Comparison of ENCODE assay signal across 12 cellular contexts in the genomic region with DNA sequence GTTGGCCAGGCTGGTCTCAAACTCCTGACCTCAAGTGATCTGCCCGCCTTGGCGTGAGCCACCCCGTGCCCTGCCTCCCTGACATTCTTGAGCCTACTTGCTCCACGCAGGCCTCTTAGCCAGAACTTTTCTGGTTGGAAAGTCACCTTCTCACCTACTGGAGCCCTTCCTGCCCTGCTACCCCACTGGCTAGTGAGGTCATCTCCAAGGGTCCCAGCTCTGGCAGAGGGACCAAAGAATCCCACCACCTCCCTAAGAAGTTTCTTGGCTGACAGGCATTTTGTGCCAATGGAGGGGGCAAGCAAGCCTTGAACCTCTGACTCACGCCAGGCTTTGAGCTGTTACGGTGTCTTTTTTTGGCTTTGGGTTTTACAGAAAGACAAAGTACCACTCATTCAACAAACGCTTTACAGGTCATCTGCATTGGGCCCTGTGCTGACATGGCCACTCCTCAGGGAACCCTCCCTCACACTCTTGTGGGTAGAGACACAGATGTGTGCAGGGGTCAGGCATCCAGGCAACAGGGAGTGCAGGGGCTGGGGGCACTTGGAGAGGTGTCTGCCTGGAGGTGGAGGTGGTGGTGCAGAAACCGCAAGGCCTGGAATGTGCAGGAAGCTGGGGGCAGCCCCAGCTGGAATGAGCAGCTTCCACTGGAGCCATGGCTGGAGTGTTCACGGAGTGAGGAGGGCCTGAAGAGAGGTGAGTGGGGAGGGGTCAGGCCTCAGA. TPM values are rescaled to one million over a fixed set of nuclear protein-coding genes. Genes with fewer than 3 reads are reported as not detected.
DNase-seq lines count a peak whose midpoint lies in the region; ATAC-seq and TF ChIP-seq lines count a peak whose summit lies in the region.
"Had no signal": no experiment of that assay in that cellular context is flagged by ENCODE, and none has a peak within 500 bp of the region (broad histone marks: within the 10 kb centered on the region; RNA-seq: fewer than 3 reads in every experiment).

No MANE protein-coding gene starts in this region.

- H3K27ac ChIP-seq in right cardiac atrium (ENCODE audit: low read length) (no peak overlapping the region), tibial artery (peak overlapping the region; percentile 83 to 86)

- no peaks in the 10 kb centered on the region for H3K4me1 ChIP-seq in right cardiac atrium (ENCODE audit: control insufficient read depth, insufficient read depth, low read length)
- peaks cover 0 to 18% (median 12%) of the 10 kb centered on the region in 4 donors for H3K4me1 ChIP-seq in tibial artery
- H3K4me1 ChIP-seq: pancreas had no signal

- no peaks in the 10 kb centered on the region for H3K27me3 ChIP-seq in right cardiac atrium (ENCODE audit: control insufficient read depth, insufficient read depth)
- H3K27me3 ChIP-seq in tibial artery = peaks cover 0 to 2% of the 10 kb centered on the region in 2 donors
- H3K27me3 ChIP-seq: pancreas, uterus had no signal

- no peaks in the 10 kb centered on the region for H3K36me3 ChIP-seq in tibial artery
- H3K36me3 ChIP-seq: pancreas, uterus had no signal

- no peaks in the 10 kb centered on the region for H3K9me3 ChIP-seq in right cardiac atrium (ENCODE audit: control insufficient read depth, low read length)
- no peaks in the 10 kb centered on the region for H3K9me3 ChIP-seq in tibial artery
- H3K9me3 ChIP-seq: pancreas, uterus had no signal

- ATAC-seq in Right ventricle myocardium superior (ENCODE audit: poor library complexity) = no peak
- no peak for ATAC-seq in right cardiac atrium
- no peak for ATAC-seq in HG03045 (IDR thresholded peaks at IDR 0.05; ENCODE audit: unreplicated experiment)
- ATAC-seq: pancreas had no signal

- H3K4me3 Mint-ChIP-seq in activated T-helper 1 cell treated with anti-CD3 and anti-CD28 coated beads, Interleukin-12 subunit alpha, Interleukin-12 subunit beta, Interleukin-2, Interleukin-4 antibody, amounts not matched to agents 30 ng/mL and 10 ng/mL and 1 ng/mL, durations not matched to agents 14 hours and 24 hours and 36 hours = peak overlapping the region; percentile 74

- intact Hi-C loops in Right ventricle myocardium superior (cut with DNase I) = no loop called here
- intact Hi-C loops in right cardiac atrium (cut with DNase I) = no loop called here
- intact Hi-C loops in activated T-helper 1 cell treated with anti-CD3 and anti-CD28 coated beads, Interleukin-12 subunit alpha, Interleukin-12 subunit beta, Interleukin-2, Interleukin-4 antibody, amounts not matched to agents 30 ng/mL and 10 ng/mL and 1 ng/mL, durations not matched to agents 14 hours and 24 hours and 36 hours (cut with micrococcal nuclease) = loop anchor here (10.0 kb wide), 1 partner anchor 1489 kb away; the partner anchor contains the start of gene RNF169
- intact Hi-C loops in tibial artery (cut with DNase I; ENCODE audit: low total_unique reads) = loop anchor here (10.0 kb wide), 1 partner anchor 151 kb away; the partner anchor contains the start of genes GVQW3 and THAP12

- H3K9me3 Mint-ChIP-seq in activated T-helper 1 cell treated with anti-CD3 and anti-CD28 coated beads, Interleukin-12 subunit alpha, Interleukin-12 subunit beta, Interleukin-2, Interleukin-4 antibody, amounts not matched to agents 30 ng/mL and 10 ng/mL and 1 ng/mL, durations not matched to agents 14 hours and 24 hours and 36 hours = no peaks in the 10 kb centered on the region

- H3K27me3 Mint-ChIP-seq in activated T-helper 1 cell treated with anti-CD3 and anti-CD28 coated beads, Interleukin-12 subunit alpha, Interleukin-12 subunit beta, Interleukin-2, Interleukin-4 antibody, amounts not matched to agents 30 ng/mL and 10 ng/mL and 1 ng/mL, durations not matched to agents 14 hours and 24 hours and 36 hours (ENCODE audit: insufficient read depth) = peaks cover 31% of the 10 kb centered on the region

- WGBS in right cardiac atrium = 95% methylated on average over 9 of the region's 9 CpGs

- H3K4me3 ChIP-seq in right cardiac atrium (ENCODE audit: low read length) (no peak overlapping the region), tibial artery (no peak overlapping the region)
- H3K4me3 ChIP-seq: pancreas had no signal

- no peaks in the 10 kb centered on the region for H3K36me3 Mint-ChIP-seq in activated T-helper 1 cell treated with anti-CD3 and anti-CD28 coated beads, Interleukin-12 subunit alpha, Interleukin-12 subunit beta, Interleukin-2, Interleukin-4 antibody, amounts not matched to agents 30 ng/mL and 10 ng/mL and 1 ng/mL, durations not matched to agents 14 hours and 24 hours and 36 hours (ENCODE audit: low read depth)

- DNase-seq in Right ventricle myocardium superior = peak; percentile 35
- no peak for DNase-seq in right cardiac atrium
- no peak for DNase-seq in activated T-helper 1 cell treated with anti-CD3 and anti-CD28 coated beads, Interleukin-12 subunit alpha, Interleukin-12 subunit beta, Interleukin-2, Interleukin-4 antibody, amounts not matched to agents 30 ng/mL and 10 ng/mL and 1 ng/mL, durations not matched to agents 14 hours and 24 hours and 36 hours (ENCODE audit: low spot score)
- DNase-seq in islet precursor cell = peak; percentile 79
- no peak for DNase-seq in tibial artery
- no peak for DNase-seq in stimulated activated CD8-positive, alpha-beta memory T cell treated with anti-CD3 and anti-CD28 coated beads, Interleukin-4, amount 100 ng/mL, for 48 hours
- no peak for DNase-seq in NCI-H1694 treated with DMSO at 0.1 percent for 48 hours (lab: John Stamatoyannopoulos, UW)
- DNase-seq: NCI-H187 treated with DMSO at 0.1 percent for 48 hours; stimulated activated CD4-positive, alpha-beta T cell treated with anti-CD3 and anti-CD28 coated beads, Interleukin-4, amount 100 ng/mL, for 4 hours had no signal

- TF ChIP-seq CTCF in tibial artery (IDR thresholded peaks at IDR 0.05) = no peak

- H3K4me1 Mint-ChIP-seq in activated T-helper 1 cell treated with anti-CD3 and anti-CD28 coated beads, Interleukin-12 subunit alpha, Interleukin-12 subunit beta, Interleukin-2, Interleukin-4 antibody, amounts not matched to agents 30 ng/mL and 10 ng/mL and 1 ng/mL, durations not matched to agents 14 hours and 24 hours and 36 hours (ENCODE audit: low read depth) = peaks cover 50% of the 10 kb centered on the region

- H3K27ac Mint-ChIP-seq in activated T-helper 1 cell treated with anti-CD3 and anti-CD28 coated beads, Interleukin-12 subunit alpha, Interleukin-12 subunit beta, Interleukin-2, Interleukin-4 antibody, amounts not matched to agents 30 ng/mL and 10 ng/mL and 1 ng/mL, durations not matched to agents 14 hours and 24 hours and 36 hours = peak overlapping the region; percentile 55

RNA-seq across cellular contexts. Expression of gene WNT11, which starts 27.1 kb away (rescaled TPM):
- total RNA-seq in Right ventricle myocardium superior = 20.0 TPM
- 1 to 10 TPM; 2.1 to 7.1 (median 3.3) TPM for total RNA-seq in right cardiac atrium
- 2.9 TPM for polyA plus RNA-seq in right cardiac atrium
- 0.39 TPM in 1 of 2 replicates, not detected in the other for total RNA-seq in activated T-helper 1 cell treated with anti-CD3 and anti-CD28 coated beads, Interleukin-12 subunit alpha, Interleukin-12 subunit beta, Interleukin-2, Interleukin-4 antibody, amounts not matched to agents 30 ng/mL and 10 ng/mL and 1 ng/mL, durations not matched to agents 14 hours and 24 hours and 36 hours

Comparison
In these comparisons a context has a peak if more than half of its experiments do, and no peak if none do; other contexts are left out.
1. DNase-seq: peak in Right ventricle myocardium superior (single experiment) and islet precursor cell (single experiment); none in right cardiac atrium (0 of 3), activated T-helper 1 cell treated with anti-CD3 and anti-CD28 coated beads, Interleukin-12 subunit alpha, Interleukin-12 subunit beta, Interleukin-2, Interleukin-4 antibody, amounts not matched to agents 30 ng/mL and 10 ng/mL and 1 ng/mL, durations not matched to agents 14 hours and 24 hours and 36 hours (single experiment), tibial artery (0 of 2), stimulated activated CD8-positive, alpha-beta memory T cell treated with anti-CD3 and anti-CD28 coated beads, Interleukin-4, amount 100 ng/mL, for 48 hours (single experiment) and NCI-H1694 treated with DMSO at 0.1 percent for 48 hours (single experiment).
2. intact Hi-C loops: an anchor here in activated T-helper 1 cell treated with anti-CD3 and anti-CD28 coated beads, Interleukin-12 subunit alpha, Interleukin-12 subunit beta, Interleukin-2, Interleukin-4 antibody, amounts not matched to agents 30 ng/mL and 10 ng/mL and 1 ng/mL, durations not matched to agents 14 hours and 24 hours and 36 hours (10.0 kb wide) and tibial artery (10.0 kb wide); none called in Right ventricle myocardium superior and right cardiac atrium.